18 cellular contexts compared by ENCODE assay signal in the genomic region with DNA sequence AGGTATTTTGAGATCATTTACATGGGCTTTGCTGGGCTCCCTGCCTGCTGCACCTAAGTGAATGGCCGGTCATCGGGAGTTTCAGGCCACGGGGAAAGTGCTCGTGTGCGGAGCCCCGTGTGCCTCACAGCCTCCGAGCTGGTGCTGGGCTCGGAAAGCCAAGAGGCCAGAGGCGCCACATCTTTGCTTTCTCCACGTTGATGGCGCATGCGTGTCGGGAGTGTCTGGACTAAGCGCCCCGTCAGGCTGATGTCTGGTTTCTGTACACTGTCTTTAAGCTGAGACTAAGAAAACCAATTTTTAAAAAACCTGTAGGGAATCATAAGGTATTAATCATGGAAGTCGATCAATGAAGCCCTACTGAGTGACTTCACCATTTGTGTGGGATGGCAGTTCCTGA.
DNase-seq lines count a peak whose midpoint lies in the region; ATAC-seq, FAIRE-seq and TF ChIP-seq lines count a peak whose summit lies in the region.
"Had no signal": no experiment of that assay in that cellular context is flagged by ENCODE, and none has a peak within 500 bp of the region (broad histone marks: within the 10 kb centered on the region; RNA-seq: fewer than 3 reads in every experiment).

No MANE protein-coding gene starts in this region.

- DNase-seq in cardiac septum (ENCODE audit: low spot score) = peak; percentile 29
- DNase-seq in right atrium auricular region (ENCODE audit: low spot score) = no peak
- no peak for DNase-seq in T-helper 17 cell
- DNase-seq in naive thymus-derived CD4-positive, alpha-beta T cell = no peak
- no peak for DNase-seq in WTC11 (ENCODE audit: low spot score)
- no peak for DNase-seq in trophoblast cell
- DNase-seq in D721Med (ENCODE audit: insufficient read length, low spot score) = no peak
- DNase-seq: Calu3, DMS79, GM23248 had no signal

- no peak overlapping the region for H3K14ac ChIP-seq in trophoblast cell (ENCODE audit: low read length)

- peaks cover 0 to 28% of the 10 kb centered on the region in 2 donors for H3K4me1 ChIP-seq in right atrium auricular region
- H3K4me1 ChIP-seq in naive thymus-derived CD4-positive, alpha-beta T cell (ENCODE audit: control insufficient read depth in 2 of 2, insufficient read depth in 2 of 2, low read length in 2 of 2) = no peaks in the 10 kb centered on the region
- H3K4me1 ChIP-seq in trophoblast cell (ENCODE audit: control insufficient read depth in 1 of 2, insufficient read depth in 2 of 2, low read length in 2 of 2) = peaks cover 1 to 2% of the 10 kb centered on the region in 2 experiments

- H2AK5ac ChIP-seq in trophoblast cell (ENCODE audit: low read length) = no peak overlapping the region

- FAIRE-seq in D721Med (lab: Jason Lieb, UNC) = no peak
- FAIRE-seq: A204.1, GM12878, GM18507, H54 had no signal

- no peak overlapping the region for H2BK120ac ChIP-seq in trophoblast cell (ENCODE audit: insufficient read depth, low read length, poor library complexity)

- H4K8ac ChIP-seq in trophoblast cell (ENCODE audit: low read depth, low read length) = no peak overlapping the region

- H2AFZ ChIP-seq in trophoblast cell (ENCODE audit: insufficient read depth, low read length, poor library complexity) = no peak overlapping the region
- H2AFZ ChIP-seq: GM23248 had no signal

- H3K27me3 ChIP-seq in right atrium auricular region (no peaks in the 10 kb centered on the region), trophoblast cell (ENCODE audit: insufficient read depth, low read length) (no peaks in the 10 kb centered on the region)
- H3K27me3 ChIP-seq in naive thymus-derived CD4-positive, alpha-beta T cell (ENCODE audit: control insufficient read depth in 2 of 2, insufficient read depth in 2 of 2, low read length in 2 of 2) = no peaks in the 10 kb centered on the region

- H3K36me3 ChIP-seq in right atrium auricular region (peaks cover 8% of the 10 kb centered on the region), trophoblast cell (ENCODE audit: control insufficient read depth in 1 of 2, insufficient read depth in 2 of 2, low read length in 2 of 2) (peaks cover 5 to 6% of the 10 kb centered on the region in 2 experiments)
- H3K36me3 ChIP-seq in naive thymus-derived CD4-positive, alpha-beta T cell (ENCODE audit: control insufficient read depth in 2 of 3, insufficient read depth in 3 of 3, low read length in 3 of 3) = peaks cover 0 to 69% (median 0%) of the 10 kb centered on the region in 3 experiments

- no peak overlapping the region for H2BK12ac ChIP-seq in trophoblast cell (ENCODE audit: low read length)

- no CpG with 5 or more reads among the region's 16 CpGs for WGBS in trophoblast cell (ENCODE audit: extremely low coverage, insufficient coverage, insufficient read length)

- TF ChIP-seq CTCF in right atrium auricular region (IDR thresholded peaks at IDR 0.05) = no peak
- no peak for TF ChIP-seq CTCF in WTC11 (IDR thresholded peaks at IDR 0.05)
- TF ChIP-seq CTCF in D721Med (IDR thresholded peaks at IDR 0.05; ENCODE audit: insufficient read depth, missing control alignments) = no peak

- no peak overlapping the region for H2BK5ac ChIP-seq in trophoblast cell (ENCODE audit: low read depth, low read length, poor library complexity)

- H3K36me3 Mint-ChIP-seq in T-helper 17 cell (ENCODE audit: low read depth) = peaks cover 4% of the 10 kb centered on the region
- H3K36me3 Mint-ChIP-seq in naive thymus-derived CD4-positive, alpha-beta T cell = peaks cover 3 to 48% (median 3%) of the 10 kb centered on the region in 5 donors
- H3K36me3 Mint-ChIP-seq in WTC11 = no peaks in the 10 kb centered on the region

- H3K18ac ChIP-seq in trophoblast cell (ENCODE audit: low read length) = no peak overlapping the region

- no peaks in the 10 kb centered on the region for H3K9me3 Mint-ChIP-seq in naive thymus-derived CD4-positive, alpha-beta T cell
- H3K9me3 Mint-ChIP-seq in WTC11 = no peaks in the 10 kb centered on the region

- no peak overlapping the region for H3K9ac ChIP-seq in trophoblast cell (ENCODE audit: low read length)
- H3K9ac ChIP-seq: GM23248 had no signal

- H3K79me1 ChIP-seq in trophoblast cell (ENCODE audit: low read length) = peaks cover 1% of the 10 kb centered on the region

- intact Hi-C loops in cardiac septum (cut with DNase I) = no loop called here
- intact Hi-C loops in naive thymus-derived CD4-positive, alpha-beta T cell (cut with micrococcal nuclease) = no loop called here

- H3K4ac ChIP-seq in trophoblast cell (ENCODE audit: low read depth, low read length) = no peak overlapping the region

- no peak overlapping the region for H3K23ac ChIP-seq in trophoblast cell (ENCODE audit: low read length)

- no peak overlapping the region for H4K12ac ChIP-seq in trophoblast cell (ENCODE audit: low read depth, low read length)

- H3K27ac ChIP-seq in right atrium auricular region = no peak overlapping the region
- H3K27ac ChIP-seq in naive thymus-derived CD4-positive, alpha-beta T cell (ENCODE audit: low read depth, low read length) = no peak overlapping the region
- H3K27ac ChIP-seq in trophoblast cell (ENCODE audit: low read depth, low read length) = no peak overlapping the region
- H3K27ac ChIP-seq: GM23248, HL-60 had no signal

- no peaks in the 10 kb centered on the region for H3K9me3 ChIP-seq in right atrium auricular region
- no peaks in the 10 kb centered on the region for H3K9me3 ChIP-seq in T-helper 17 cell (ENCODE audit: control insufficient read depth, low read length, poor library complexity, severe bottlenecking)
- H3K9me3 ChIP-seq in naive thymus-derived CD4-positive, alpha-beta T cell (ENCODE audit: control insufficient read depth in 2 of 3, low read length in 3 of 3) = no peaks in the 10 kb centered on the region
- H3K9me3 ChIP-seq in trophoblast cell (ENCODE audit: insufficient read depth, low read depth, low read length) = no peaks in the 10 kb centered on the region

- ATAC-seq in T-helper 17 cell (no peak), WTC11 (no peak)
- no peak for ATAC-seq in naive thymus-derived CD4-positive, alpha-beta T cell
- ATAC-seq: GM12878, HCT116 had no signal

- H3K4me1 Mint-ChIP-seq in T-helper 17 cell = peaks cover 4% of the 10 kb centered on the region
- H3K4me1 Mint-ChIP-seq in naive thymus-derived CD4-positive, alpha-beta T cell = peaks cover 0 to 6% (median 3%) of the 10 kb centered on the region in 7 donors
- H3K4me1 Mint-ChIP-seq in WTC11 = peaks cover 11% of the 10 kb centered on the region
- H3K4me1 Mint-ChIP-seq: B cell had no signal

- H3K4me3 Mint-ChIP-seq in T-helper 17 cell (no peak overlapping the region), WTC11 (no peak overlapping the region)
- no peak overlapping the region for H3K4me3 Mint-ChIP-seq in naive thymus-derived CD4-positive, alpha-beta T cell
- H3K4me3 Mint-ChIP-seq: B cell, CD14-positive monocyte had no signal

- no peak overlapping the region for H4K91ac ChIP-seq in trophoblast cell (ENCODE audit: low read depth, low read length)

- POLR2A ChIA-PET in naive thymus-derived CD4-positive, alpha-beta T cell (lab: Charles Lee) = interaction anchor here (1.2 kb wide), 1 partner anchor 26 kb away, joined by 3 read pairs; no protein-coding TSS in a partner anchor
- POLR2A ChIA-PET in WTC11 (lab: Charles Lee) = no interaction called here

- no peak overlapping the region for H3K4me3 ChIP-seq in right atrium auricular region
- H3K4me3 ChIP-seq in naive thymus-derived CD4-positive, alpha-beta T cell (ENCODE audit: low read length) = no peak overlapping the region
- H3K4me3 ChIP-seq in trophoblast cell (ENCODE audit: low read depth, low read length) = no peak overlapping the region
- H3K4me3 ChIP-seq: GM12878, GM23248 had no signal

- H3K79me2 ChIP-seq in trophoblast cell (ENCODE audit: control insufficient read depth, insufficient read depth, low read length, poor library complexity) = no peaks in the 10 kb centered on the region

- CTCF ChIA-PET in naive thymus-derived CD4-positive, alpha-beta T cell (lab: Charles Lee) = no interaction called here
- CTCF ChIA-PET in WTC11 (lab: Charles Lee) = no interaction called here

- H3K4me2 ChIP-seq in trophoblast cell (ENCODE audit: low read length) = no peak overlapping the region

- peak overlapping the region; percentile 16 for H3K27ac Mint-ChIP-seq in T-helper 17 cell
- H3K27ac Mint-ChIP-seq in naive thymus-derived CD4-positive, alpha-beta T cell = peak overlapping the region in 7 of 9 donors; percentile 53 to 81 (median 69)
- no peak overlapping the region for H3K27ac Mint-ChIP-seq in WTC11
- H3K27ac Mint-ChIP-seq: B cell had no signal

- H3K27me3 Mint-ChIP-seq in T-helper 17 cell = no peaks in the 10 kb centered on the region
- no peaks in the 10 kb centered on the region for H3K27me3 Mint-ChIP-seq in naive thymus-derived CD4-positive, alpha-beta T cell
- no peaks in the 10 kb centered on the region; the same call in 1 of the 2 replicates for H3K27me3 Mint-ChIP-seq in WTC11 (ENCODE audit: low read depth)
- H3K27me3 Mint-ChIP-seq: B cell had no signal

TF ChIP-seq in WTC11, 78 proteins besides CTCF, POLR2A, EP300 and RAD21 (continues in another document):
- TF ChIP-seq GABPB1 (CRISPR knock-in tag; IDR thresholded peaks at IDR 0.05) (no peak), ZNF671 (CRISPR knock-in tag; IDR thresholded peaks at IDR 0.05) (no peak), ZNF416 (CRISPR knock-in tag; IDR thresholded peaks at IDR 0.05) (no peak), OVOL2 (CRISPR knock-in tag; IDR thresholded peaks at IDR 0.05; ENCODE audit: borderline replicate concordance) (no peak), PRRX2 (CRISPR knock-in tag; IDR thresholded peaks at IDR 0.05) (no peak), NFYB (CRISPR knock-in tag; conservative IDR thresholded peaks at IDR 0.05; ENCODE audit: low read depth) (no peak)
- TF ChIP-seq, protein P1, sequence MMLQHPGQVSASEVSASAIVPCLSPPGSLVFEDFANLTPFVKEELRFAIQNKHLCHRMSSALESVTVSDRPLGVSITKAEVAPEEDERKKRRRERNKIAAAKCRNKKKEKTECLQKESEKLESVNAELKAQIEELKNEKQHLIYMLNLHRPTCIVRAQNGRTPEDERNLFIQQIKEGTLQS (CRISPR knock-in tag; conservative IDR thresholded peaks at IDR 0.05) = no peak
- TF ChIP-seq, protein P2, sequence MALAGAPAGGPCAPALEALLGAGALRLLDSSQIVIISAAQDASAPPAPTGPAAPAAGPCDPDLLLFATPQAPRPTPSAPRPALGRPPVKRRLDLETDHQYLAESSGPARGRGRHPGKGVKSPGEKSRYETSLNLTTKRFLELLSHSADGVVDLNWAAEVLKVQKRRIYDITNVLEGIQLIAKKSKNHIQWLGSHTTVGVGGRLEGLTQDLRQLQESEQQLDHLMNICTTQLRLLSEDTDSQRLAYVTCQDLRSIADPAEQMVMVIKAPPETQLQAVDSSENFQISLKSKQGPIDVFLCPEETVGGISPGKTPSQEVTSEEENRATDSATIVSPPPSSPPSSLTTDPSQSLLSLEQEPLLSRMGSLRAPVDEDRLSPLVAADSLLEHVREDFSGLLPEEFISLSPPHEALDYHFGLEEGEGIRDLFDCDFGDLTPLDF (CRISPR knock-in tag; IDR thresholded peaks at IDR 0.05) = no peak
